In the genomic region with DNA sequence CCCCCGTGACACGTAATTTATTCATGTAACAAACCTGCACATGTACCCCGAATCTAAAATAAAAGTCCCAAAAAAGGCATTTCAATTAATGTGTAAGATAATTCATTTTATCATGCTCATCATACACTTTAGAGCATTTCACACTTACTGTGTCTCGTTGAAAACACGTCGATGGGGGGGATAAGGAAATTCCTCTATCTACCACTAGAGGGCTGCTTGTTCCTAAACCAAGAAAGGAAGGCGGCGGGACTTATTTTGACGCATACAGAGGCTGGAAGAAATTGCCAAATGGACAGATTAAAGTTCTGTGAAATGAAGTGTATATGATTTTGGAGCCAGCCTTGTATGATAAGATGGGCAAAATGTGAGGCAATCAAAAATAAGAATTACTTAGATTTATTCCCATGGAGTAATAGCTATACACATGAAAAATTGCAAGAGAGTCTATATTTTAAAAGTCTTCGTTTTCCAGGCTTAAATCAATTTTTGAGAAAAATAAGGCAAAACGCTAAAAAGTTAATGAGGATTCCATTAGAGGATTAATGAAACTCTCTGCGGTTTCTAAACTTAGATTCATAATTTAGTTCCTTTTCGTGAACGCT, we compare ENCODE assay signal across 8 cellular contexts.
DNase-seq lines count a peak whose midpoint lies in the region; ATAC-seq and TF ChIP-seq lines count a peak whose summit lies in the region.

No MANE protein-coding gene starts in this region.

- POLR2A ChIA-PET in activated CD8-positive, alpha-beta T cell treated with anti-CD3 and anti-CD28 coated beads for 36 hours (lab: Charles Lee) = no interaction called here

- H3K27me3 ChIP-seq in right atrium auricular region = no peaks in the 10 kb centered on the region
- no peaks in the 10 kb centered on the region for H3K27me3 ChIP-seq in testis

- no peak for ATAC-seq in activated CD8-positive, alpha-beta T cell treated with anti-CD3 and anti-CD28 coated beads for 36 hours

- CTCF ChIA-PET in activated CD8-positive, alpha-beta T cell treated with anti-CD3 and anti-CD28 coated beads for 36 hours (lab: Charles Lee) = interaction anchor here (0.7 to 1.6 kb wide), 6 partner anchors 15 to 269 kb away, joined by 3 to 6 read pairs (median 3); no protein-coding TSS in a partner anchor
- CTCF ChIA-PET in activated naive CD4-positive, alpha-beta T cell treated with anti-CD3 and anti-CD28 coated beads, Interleukin-2, amount 10 ng/mL, durations not matched to agents 7 days and 5 days (lab: Charles Lee) = interaction anchor here (1.3 kb wide), 1 partner anchor 17 kb away, joined by 3 read pairs; no protein-coding TSS in a partner anchor

- H3K27ac Mint-ChIP-seq in activated CD8-positive, alpha-beta T cell treated with anti-CD3 and anti-CD28 coated beads for 36 hours = no peak overlapping the region
- no peak overlapping the region for H3K27ac Mint-ChIP-seq in activated naive CD4-positive, alpha-beta T cell treated with anti-CD3 and anti-CD28 coated beads, Interleukin-2, amount 10 ng/mL, durations not matched to agents 7 days and 5 days

- H3K4me1 Mint-ChIP-seq in activated CD8-positive, alpha-beta T cell treated with anti-CD3 and anti-CD28 coated beads for 36 hours (ENCODE audit: low read depth) = no peaks in the 10 kb centered on the region
- H3K4me1 Mint-ChIP-seq in activated naive CD4-positive, alpha-beta T cell treated with anti-CD3 and anti-CD28 coated beads, Interleukin-2, amount 10 ng/mL, durations not matched to agents 7 days and 5 days = no peaks in the 10 kb centered on the region

- peaks cover 6% of the 10 kb centered on the region for H3K9me3 Mint-ChIP-seq in activated CD8-positive, alpha-beta T cell treated with anti-CD3 and anti-CD28 coated beads for 36 hours
- no peaks in the 10 kb centered on the region for H3K9me3 Mint-ChIP-seq in activated naive CD4-positive, alpha-beta T cell treated with anti-CD3 and anti-CD28 coated beads, Interleukin-2, amount 10 ng/mL, durations not matched to agents 7 days and 5 days

- TF ChIP-seq POLR2A in testis (IDR thresholded peaks at IDR 0.05) = no peak

- H3K27ac ChIP-seq in right atrium auricular region = no peak overlapping the region
- H3K27ac ChIP-seq in testis = no peak overlapping the region

- H3K36me3 Mint-ChIP-seq in activated CD8-positive, alpha-beta T cell treated with anti-CD3 and anti-CD28 coated beads for 36 hours (ENCODE audit: low read depth) = no peaks in the 10 kb centered on the region
- H3K36me3 Mint-ChIP-seq in activated naive CD4-positive, alpha-beta T cell treated with anti-CD3 and anti-CD28 coated beads, Interleukin-2, amount 10 ng/mL, durations not matched to agents 7 days and 5 days = no peaks in the 10 kb centered on the region

- H3K36me3 ChIP-seq in right atrium auricular region (no peaks in the 10 kb centered on the region), testis (ENCODE audit: low read depth, missing control alignments) (no peaks in the 10 kb centered on the region)

- in situ Hi-C loops in ACHN (cut with HindIII; ENCODE audit: low pct_ligation_motif_present, low pct_unique_long_range_greater_than_20kb, low sequenced_read_pairs) = no loop called here

- H3K4me3 Mint-ChIP-seq in activated CD8-positive, alpha-beta T cell treated with anti-CD3 and anti-CD28 coated beads for 36 hours = no peak overlapping the region
- no peak overlapping the region for H3K4me3 Mint-ChIP-seq in activated naive CD4-positive, alpha-beta T cell treated with anti-CD3 and anti-CD28 coated beads, Interleukin-2, amount 10 ng/mL, durations not matched to agents 7 days and 5 days

- TF ChIP-seq CTCF in GM12874 (IDR thresholded peaks at IDR 0.05; ENCODE audit: insufficient read depth, low read depth, low read length) = peak; percentile 58
- peak; percentile 71 for TF ChIP-seq CTCF in activated CD8-positive, alpha-beta T cell treated with anti-CD3 and anti-CD28 coated beads for 36 hours (IDR thresholded peaks at IDR 0.05)
- TF ChIP-seq CTCF in right atrium auricular region (IDR thresholded peaks at IDR 0.05) = peak; percentile 63 to 86
- peak; percentile 57 to 82 (median 60) for TF ChIP-seq CTCF in testis (IDR thresholded peaks at IDR 0.05)

- H3K4me1 ChIP-seq in right atrium auricular region = no peaks in the 10 kb centered on the region
- H3K4me1 ChIP-seq in testis = no peaks in the 10 kb centered on the region

- WGBS in testis, 2 donors = 38 to 39% methylated on average over 14 of the region's 14 CpGs

- H3K27me3 Mint-ChIP-seq in activated CD8-positive, alpha-beta T cell treated with anti-CD3 and anti-CD28 coated beads for 36 hours = no peaks in the 10 kb centered on the region
- H3K27me3 Mint-ChIP-seq in activated naive CD4-positive, alpha-beta T cell treated with anti-CD3 and anti-CD28 coated beads, Interleukin-2, amount 10 ng/mL, durations not matched to agents 7 days and 5 days = no peaks in the 10 kb centered on the region

- H3K9me3 ChIP-seq in right atrium auricular region = no peaks in the 10 kb centered on the region
- H3K9me3 ChIP-seq in testis = no peaks in the 10 kb centered on the region

- DNase-seq in ACHN = peak; percentile 54
- peak; percentile 22 to 32 for DNase-seq in Kasumi-1 (lab: John Stamatoyannopoulos, UW)
- peak; percentile 37 for DNase-seq in activated CD8-positive, alpha-beta T cell treated with anti-CD3 and anti-CD28 coated beads for 36 hours
- no peak for DNase-seq in right atrium auricular region (ENCODE audit: low spot score)
- peak; percentile 75 for DNase-seq in testis
- DNase-seq in AG20443 (ENCODE audit: low spot score) = no peak
- no peak for DNase-seq in activated naive CD4-positive, alpha-beta T cell treated with anti-CD3 and anti-CD28 coated beads, Interleukin-2, amount 10 ng/mL, durations not matched to agents 7 days and 5 days

- H3K4me3 ChIP-seq in right atrium auricular region = no peak overlapping the region
- no peak overlapping the region for H3K4me3 ChIP-seq in testis

- intact Hi-C loops in activated CD8-positive, alpha-beta T cell treated with anti-CD3 and anti-CD28 coated beads for 36 hours (cut with micrococcal nuclease) = no loop called here
- intact Hi-C loops in testis (cut with DNase I; ENCODE audit: low total_unique reads) = no loop called here

Comparison
In these comparisons a context has a peak if more than half of its experiments do, and no peak if none do; other contexts are left out.
1. DNase-seq: peak in ACHN (single experiment), Kasumi-1 (2 of 2), activated CD8-positive, alpha-beta T cell treated with anti-CD3 and anti-CD28 coated beads for 36 hours (single experiment) and testis (single experiment); none in right atrium auricular region (single experiment), AG20443 (single experiment) and activated naive CD4-positive, alpha-beta T cell treated with anti-CD3 and anti-CD28 coated beads, Interleukin-2, amount 10 ng/mL, durations not matched to agents 7 days and 5 days (single experiment).
2. Peak in every context shown above with its lines, with median percentiles within 50 percentile points of each other: CTCF ChIP-seq.